ENCODE assay signal across 22 cellular contexts in genomic region chr2:164975885-164976284, GRCh38. TPM values are rescaled to one million over a fixed set of nuclear protein-coding genes. Genes with fewer than 3 reads are reported as not detected.
DNase-seq lines count a peak whose midpoint lies in the region; ATAC-seq, FAIRE-seq and TF ChIP-seq lines count a peak whose summit lies in the region.
"Had no signal": no experiment of that assay in that cellular context is flagged by ENCODE, and none has a peak within 500 bp of the region (broad histone marks: within the 10 kb centered on the region; RNA-seq: fewer than 3 reads in every experiment).

No MANE protein-coding gene starts in this region.

- peaks cover 3% of the 10 kb centered on the region for H3K36me3 Mint-ChIP-seq in memory B cell
- H3K36me3 Mint-ChIP-seq: activated naive CD4-positive, alpha-beta T cell treated with anti-CD3 and anti-CD28 coated beads, Interleukin-2, amount 50 U/mL, for 24 hours had no signal

- no peaks in the 10 kb centered on the region for H3K27me3 Mint-ChIP-seq in memory B cell
- H3K27me3 Mint-ChIP-seq: activated naive CD4-positive, alpha-beta T cell treated with anti-CD3 and anti-CD28 coated beads, Interleukin-2, amount 50 U/mL, for 24 hours had no signal

- DNase-seq in A673 (ENCODE audit: low spot score): no peak
- DNase-seq in KG1 (lab: John Stamatoyannopoulos, UW): peak; percentile 19
- DNase-seq in RCC 7860 (ENCODE audit: low spot score): no peak
- DNase-seq in memory B cell (ENCODE audit: low spot score in 2 of 2): no peak
- no peak for DNase-seq in NCI-H1105 treated with DMSO at 0.1 percent for 48 hours (lab: John Stamatoyannopoulos, UW)
- no peak for DNase-seq in GM19238 (ENCODE audit: insufficient read length, low spot score)
- DNase-seq in DMS79 (lab: John Stamatoyannopoulos, UW): no peak
- DNase-seq: activated CD4-positive, alpha-beta T cell treated with anti-CD3 and anti-CD28 coated beads, Interleukin-2, amount 50 U/mL, for 48 hours; activated CD8-positive, alpha-beta memory T cell treated with anti-CD3 and anti-CD28 coated beads, Interleukin-2, amount 50 U/mL, for 4 hours; amygdala; COR-L47; DMS79 treated with DMSO at 0.1 percent for 48 hours; GF-D8; natural killer cell; NCI-H1417; NCI-H2029 treated with DMSO at 0.1 percent for 48 hours; stomach; thyroid gland had no signal

- H3K36me3 ChIP-seq in A673 (ENCODE audit: insufficient read depth, low read length, poor library complexity, severe bottlenecking): no peaks in the 10 kb centered on the region
- H3K36me3 ChIP-seq: stomach, thyroid gland, vagina had no signal

- H3K4me1 ChIP-seq in A673 (ENCODE audit: insufficient read depth, low read length, poor library complexity, severe bottlenecking): peaks cover 60% of the 10 kb centered on the region
- H3K4me1 ChIP-seq: thyroid gland, vagina had no signal

- H3K4me3 ChIP-seq in A673 (ENCODE audit: low read depth, low read length, poor library complexity, severe bottlenecking): no peak overlapping the region
- H3K4me3 ChIP-seq: stomach, thyroid gland, vagina had no signal

- no TSS peak for BruUV-seq in A673 (replicated peaks; lab: Mats Ljungman, UMichigan)

- intact Hi-C loops in A673 (cut with micrococcal nuclease; ENCODE audit: unreplicated experiment): no loop called here

- FAIRE-seq in RCC 7860 (lab: Jason Lieb, UNC): peak; percentile 36

- H3K27me3 ChIP-seq in A673 (replicated peaks; ENCODE audit: insufficient read depth, low read depth, low read length, poor library complexity): no peaks in the 10 kb centered on the region
- H3K27me3 ChIP-seq: stomach, thyroid gland, vagina had no signal

- no peaks in the 10 kb centered on the region for H3K9me3 ChIP-seq in A673 (ENCODE audit: low read depth, low read length, poor library complexity, severe bottlenecking)
- H3K9me3 ChIP-seq: stomach, thyroid gland, vagina had no signal

- ATAC-seq in memory B cell (ENCODE audit: low read depth): peak; percentile 85
- no peak for ATAC-seq in GM19395 (IDR thresholded peaks at IDR 0.05; ENCODE audit: unreplicated experiment)
- ATAC-seq: activated CD4-positive, CD25-positive, alpha-beta regulatory T cell treated with anti-CD3 and anti-CD28 coated beads, Interleukin-2, amount 50 U/mL, for 24 hours; natural killer cell had no signal

- POLR2A ChIA-PET in A673 (lab: Charles Lee; ENCODE audit: low non-redundant PET): interaction anchor here (0.7 kb wide), 1 partner anchor 26 kb away, joined by 5 read pairs; no protein-coding TSS in a partner anchor

- H3K9me3 Mint-ChIP-seq in memory B cell: peaks cover 1% of the 10 kb centered on the region
- H3K9me3 Mint-ChIP-seq: activated naive CD4-positive, alpha-beta T cell treated with anti-CD3 and anti-CD28 coated beads, Interleukin-2, amount 50 U/mL, for 24 hours; natural killer cell had no signal

- no peak overlapping the region for H3K27ac Mint-ChIP-seq in memory B cell
- H3K27ac Mint-ChIP-seq: activated naive CD4-positive, alpha-beta T cell treated with anti-CD3 and anti-CD28 coated beads, Interleukin-2, amount 50 U/mL, for 24 hours; natural killer cell had no signal

- H3K4me1 Mint-ChIP-seq in memory B cell: peaks cover 24% of the 10 kb centered on the region
- H3K4me1 Mint-ChIP-seq: activated naive CD4-positive, alpha-beta T cell treated with anti-CD3 and anti-CD28 coated beads, Interleukin-2, amount 50 U/mL, for 24 hours had no signal

- CTCF ChIA-PET in A673 (lab: Charles Lee): interaction anchor here (0.6 kb wide), 1 partner anchor 143 kb away, joined by 6 read pairs; no protein-coding TSS in a partner anchor

- peak overlapping the region; percentile 28 for H3K4me3 Mint-ChIP-seq in memory B cell
- H3K4me3 Mint-ChIP-seq: activated naive CD4-positive, alpha-beta T cell treated with anti-CD3 and anti-CD28 coated beads, Interleukin-2, amount 50 U/mL, for 24 hours had no signal

- TF ChIP-seq CTCF in A673 (conservative IDR thresholded peaks at IDR 0.05; ENCODE audit: low read depth, low read length): no peak

- H3K27ac ChIP-seq in A673 (ENCODE audit: low read depth, low read length, poor library complexity, severe bottlenecking): peak overlapping the region; percentile 13
- H3K27ac ChIP-seq: stomach, thyroid gland, vagina had no signal

RNA-seq across cellular contexts. Expression of gene SLC38A11, which starts 20.6 kb away (rescaled TPM):
- not detected in 2 replicates for total RNA-seq in A673 (2021)
